In genomic region chr2:239934571-239935171, GRCh38 we compare ENCODE assay signal across 1 cellular context.
A peak's percentile ranks its signal among the peaks of the same experiment; 100 is the strongest.
TF ChIP-seq lines count a peak whose summit lies in the region.

No MANE protein-coding gene starts in this region.

TF ChIP-seq in H1, 55 proteins besides CTCF, POLR2A, EP300 and RAD21 (continued from another document):
- TF ChIP-seq ATF3 (IDR thresholded peaks at IDR 0.05; ENCODE audit: insufficient read depth, low read depth, low read length) (no peak), USF2 (IDR thresholded peaks at IDR 0.05; ENCODE audit: low read length) (peak; percentile 59; the same call in 1 of the 2 replicates), SP1 (IDR thresholded peaks at IDR 0.05; ENCODE audit: low read depth, low read length) (no peak), SUZ12 (IDR thresholded peaks at IDR 0.05; ENCODE audit: low read length) (no peak), TCF12 (IDR thresholded peaks at IDR 0.05; ENCODE audit: low read depth, low read length) (no peak), BCL11A (IDR thresholded peaks at IDR 0.05; ENCODE audit: low read depth in 2 of 2, low read length in 2 of 2) (no peak), CEBPB (IDR thresholded peaks at IDR 0.05; ENCODE audit: low read depth, low read length) (no peak), ZNF274 (IDR thresholded peaks at IDR 0.05; ENCODE audit: borderline replicate concordance, extremely low read depth, low read length) (no peak), BACH1 (IDR thresholded peaks at IDR 0.05; ENCODE audit: low read length) (no peak), FOSL1 (IDR thresholded peaks at IDR 0.05; ENCODE audit: insufficient read depth, low read depth, low read length) (no peak), RFX5 (IDR thresholded peaks at IDR 0.05; ENCODE audit: borderline replicate concordance, low read depth, low read length) (no peak), NRF1 (IDR thresholded peaks at IDR 0.05; ENCODE audit: low read depth, low read length) (no peak), KDM1A (IDR thresholded peaks at IDR 0.05; ENCODE audit: borderline replicate concordance, low read length) (no peak), CHD2 (IDR thresholded peaks at IDR 0.05; ENCODE audit: low read length) (no peak), CTBP2 (IDR thresholded peaks at IDR 0.05; ENCODE audit: borderline replicate concordance, insufficient read depth, insufficient read length, low read length) (peak; percentile 89), SIN3A (conservative IDR thresholded peaks at IDR 0.05 in 1 of 2, IDR thresholded peaks at IDR 0.05 in 1 of 2; ENCODE audit: low read depth in 1 of 2, low read length in 2 of 2) (peak; percentile 98 to 99), SIRT6 (IDR thresholded peaks at IDR 0.05; ENCODE audit: low read length) (no peak), RBBP5 (IDR thresholded peaks at IDR 0.05; ENCODE audit: borderline replicate concordance, low read depth, low read length) (no peak), SRF (IDR thresholded peaks at IDR 0.05; ENCODE audit: low read depth, low read length) (no peak), MAX (IDR thresholded peaks at IDR 0.05) (peak; percentile 73), ASH2L (IDR thresholded peaks at IDR 0.05; ENCODE audit: low read length) (no peak), TAF7 (optimal IDR thresholded peaks at IDR 0.05; ENCODE audit: borderline replicate concordance, low read depth, low read length) (no peak), CHD7 (IDR thresholded peaks at IDR 0.05; ENCODE audit: insufficient replicate concordance, low read length) (no peak), SAP30 (IDR thresholded peaks at IDR 0.05; ENCODE audit: insufficient read depth, insufficient replicate concordance, low read length) (peak; percentile 75), POU5F1 (IDR thresholded peaks at IDR 0.05; ENCODE audit: low read depth, low read length) (no peak), RXRA (IDR thresholded peaks at IDR 0.05; ENCODE audit: insufficient read depth, low read depth, low read length) (no peak), HDAC6 (IDR thresholded peaks at IDR 0.05; ENCODE audit: low read depth, low read length) (no peak), TEAD4 (IDR thresholded peaks at IDR 0.05; ENCODE audit: low read depth, low read length) (no peak), GABPA (IDR thresholded peaks at IDR 0.05; ENCODE audit: borderline replicate concordance, insufficient read depth, low read length) (peak; percentile 50; the same call in 1 of the 2 replicates), E2F6 (IDR thresholded peaks at IDR 0.05) (0 out of 2 replicates have a peak, but pooled peaks have one; percentile 38), TAF1 (IDR thresholded peaks at IDR 0.05; ENCODE audit: low read depth, low read length) (no peak), JUND (IDR thresholded peaks at IDR 0.05; ENCODE audit: low read length) (no peak)
